9 cellular contexts compared by ENCODE assay signal in genomic region chr12:123141615-123142517, GRCh38. TPM values are rescaled to one million over a fixed set of nuclear protein-coding genes. Genes with fewer than 3 reads are reported as not detected.
DNase-seq lines count a peak whose midpoint lies in the region; ATAC-seq and TF ChIP-seq lines count a peak whose summit lies in the region.
"Had no signal": no experiment of that assay in that cellular context is flagged by ENCODE, and none has a peak within 500 bp of the region (broad histone marks: within the 10 kb centered on the region; RNA-seq: fewer than 3 reads in every experiment).

No MANE protein-coding gene starts in this region.

- peaks cover 17% of the 10 kb centered on the region for H3K4me1 Mint-ChIP-seq in activated CD8-positive, alpha-beta T cell treated with anti-CD3 and anti-CD28 coated beads, Interleukin-2, amount 10 ng/mL, durations not matched to agents 7 days and 5 days (ENCODE audit: low read depth)
- peaks cover 52% of the 10 kb centered on the region for H3K4me1 Mint-ChIP-seq in CD4-positive, alpha-beta T cell (ENCODE audit: low read depth)
- H3K4me1 Mint-ChIP-seq in activated naive CD4-positive, alpha-beta T cell treated with anti-CD3 and anti-CD28 coated beads, Interleukin-2, amount 10 ng/mL, durations not matched to agents 7 days and 5 days, result peaks cover 27% of the 10 kb centered on the region

- H2AFZ ChIP-seq in smooth muscle cell (ENCODE audit: low read depth), result no peak overlapping the region

- H3K4me3 ChIP-seq in HEK293 (ENCODE audit: low read depth, low read length) (no peak overlapping the region), WI38 (ENCODE audit: low read depth, low read length) (0 out of 2 replicates have a peak overlapping the region, but pooled peaks have one; percentile 16), smooth muscle cell (peak overlapping the region; percentile 18)

- H4K20me1 ChIP-seq in smooth muscle cell (ENCODE audit: low read depth), result peaks cover 10% of the 10 kb centered on the region

- H3K27me3 Mint-ChIP-seq in activated CD8-positive, alpha-beta T cell treated with anti-CD3 and anti-CD28 coated beads, Interleukin-2, amount 10 ng/mL, durations not matched to agents 7 days and 5 days (ENCODE audit: low read depth), result no peaks in the 10 kb centered on the region
- H3K27me3 Mint-ChIP-seq in CD4-positive, alpha-beta T cell, result no peaks in the 10 kb centered on the region
- no peaks in the 10 kb centered on the region for H3K27me3 Mint-ChIP-seq in activated naive CD4-positive, alpha-beta T cell treated with anti-CD3 and anti-CD28 coated beads, Interleukin-2, amount 10 ng/mL, durations not matched to agents 7 days and 5 days
- H3K27me3 Mint-ChIP-seq: stimulated activated naive CD8-positive, alpha-beta T cell treated with anti-CD3 and anti-CD28 coated beads, Interleukin-15, Interleukin-2, amounts not matched to agents 100 ng/mL and 50 ng/mL, for 24 hours had no signal

- POLR2A ChIA-PET in HEK293 (lab: Yijun Ruan, JAX), result no interaction called here
- POLR2A ChIA-PET in GM10248 (lab: Yijun Ruan, JAX), result interaction anchor here (1.0 kb wide), 1 partner anchor 91 kb away, joined by 3 read pairs; the partner anchor contains the start of genes MPHOSPH9 and MTRFR
- POLR2A ChIA-PET in activated CD8-positive, alpha-beta T cell treated with anti-CD3 and anti-CD28 coated beads, Interleukin-2, amount 10 ng/mL, durations not matched to agents 7 days and 5 days (lab: Charles Lee), result interaction anchor here (0.6 to 1.0 kb wide), 2 partner anchors 10 to 315 kb away, joined by 3 read pairs; no protein-coding TSS in a partner anchor
- POLR2A ChIA-PET in CD4-positive, alpha-beta T cell (lab: Charles Lee), result interaction anchor here (1.4 to 2.2 kb wide), 3 partner anchors 9 to 67 kb away, joined by 3 to 7 read pairs (median 5); partner anchors contain the start of gene PITPNM2

- no peak for ATAC-seq in activated CD8-positive, alpha-beta T cell treated with anti-CD3 and anti-CD28 coated beads, Interleukin-2, amount 10 ng/mL, durations not matched to agents 7 days and 5 days
- ATAC-seq in CD4-positive, alpha-beta T cell (ENCODE audit: poor library complexity), result no peak

- H3K27ac Mint-ChIP-seq in activated CD8-positive, alpha-beta T cell treated with anti-CD3 and anti-CD28 coated beads, Interleukin-2, amount 10 ng/mL, durations not matched to agents 7 days and 5 days, result no peak overlapping the region
- H3K27ac Mint-ChIP-seq in CD4-positive, alpha-beta T cell, result no peak overlapping the region
- no peak overlapping the region for H3K27ac Mint-ChIP-seq in activated naive CD4-positive, alpha-beta T cell treated with anti-CD3 and anti-CD28 coated beads, Interleukin-2, amount 10 ng/mL, durations not matched to agents 7 days and 5 days
- H3K27ac Mint-ChIP-seq: stimulated activated naive CD8-positive, alpha-beta T cell treated with anti-CD3 and anti-CD28 coated beads, Interleukin-15, Interleukin-2, amounts not matched to agents 100 ng/mL and 50 ng/mL, for 24 hours had no signal

- H3K9ac ChIP-seq in smooth muscle cell (ENCODE audit: low read depth), result no peak overlapping the region

- DNase-seq in hepatic stellate cell (ENCODE audit: low spot score) (peak; percentile 53), smooth muscle cell (lab: John Stamatoyannopoulos, UW; ENCODE audit: unreplicated experiment) (no peak), GM10248 (ENCODE audit: extremely low spot score) (no peak)
- no peak for DNase-seq in activated CD8-positive, alpha-beta T cell treated with anti-CD3 and anti-CD28 coated beads, Interleukin-2, amount 10 ng/mL, durations not matched to agents 7 days and 5 days
- no peak for DNase-seq in CD4-positive, alpha-beta T cell
- no peak for DNase-seq in activated naive CD4-positive, alpha-beta T cell treated with anti-CD3 and anti-CD28 coated beads, Interleukin-2, amount 10 ng/mL, durations not matched to agents 7 days and 5 days

- H3K9me3 ChIP-seq in HEK293 (ENCODE audit: control insufficient read depth, insufficient read depth, low read depth, low read length), result no peaks in the 10 kb centered on the region
- no peaks in the 10 kb centered on the region for H3K9me3 ChIP-seq in smooth muscle cell (replicated peaks; ENCODE audit: low read depth)
- H3K9me3 ChIP-seq in CD4-positive, alpha-beta T cell (ENCODE audit: control insufficient read depth, low read length), result no peaks in the 10 kb centered on the region

- no peaks in the 10 kb centered on the region for H3K9me3 Mint-ChIP-seq in activated CD8-positive, alpha-beta T cell treated with anti-CD3 and anti-CD28 coated beads, Interleukin-2, amount 10 ng/mL, durations not matched to agents 7 days and 5 days (ENCODE audit: insufficient read depth)
- H3K9me3 Mint-ChIP-seq in CD4-positive, alpha-beta T cell, result no peaks in the 10 kb centered on the region
- H3K9me3 Mint-ChIP-seq in activated naive CD4-positive, alpha-beta T cell treated with anti-CD3 and anti-CD28 coated beads, Interleukin-2, amount 10 ng/mL, durations not matched to agents 7 days and 5 days, result no peaks in the 10 kb centered on the region
- H3K9me3 Mint-ChIP-seq: stimulated activated naive CD8-positive, alpha-beta T cell treated with anti-CD3 and anti-CD28 coated beads, Interleukin-15, Interleukin-2, amounts not matched to agents 100 ng/mL and 50 ng/mL, for 24 hours had no signal

- peaks cover 43% of the 10 kb centered on the region for H3K79me2 ChIP-seq in smooth muscle cell (ENCODE audit: low read depth)

- no peaks in the 10 kb centered on the region for H3K27me3 ChIP-seq in smooth muscle cell (ENCODE audit: low read depth)
- no peaks in the 10 kb centered on the region for H3K27me3 ChIP-seq in CD4-positive, alpha-beta T cell (ENCODE audit: control insufficient read depth, insufficient read depth, low read length)

- no peak overlapping the region for H3K27ac ChIP-seq in HEK293 (ENCODE audit: extremely low read depth, low read depth, low read length)
- H3K27ac ChIP-seq in smooth muscle cell (ENCODE audit: low read depth), result peak overlapping the region; percentile 71
- no peak overlapping the region for H3K27ac ChIP-seq in CD4-positive, alpha-beta T cell (ENCODE audit: low read depth, low read length)

- no peak for TF ChIP-seq CTCF in HEK293 (tag by site-specific recombination; IDR thresholded peaks at IDR 0.05)
- no peak for TF ChIP-seq CTCF in WI38 (IDR thresholded peaks at IDR 0.05; ENCODE audit: low read depth, low read length)
- no peak for TF ChIP-seq CTCF in smooth muscle cell (IDR thresholded peaks at IDR 0.05; ENCODE audit: borderline replicate concordance, insufficient read depth, poor library complexity, severe bottlenecking)
- no peak for TF ChIP-seq CTCF in GM10248 (IDR thresholded peaks at IDR 0.05; ENCODE audit: control extremely low read depth, extremely low read depth, low read depth, missing control alignments)
- no peak for TF ChIP-seq CTCF in CD4-positive, alpha-beta T cell (IDR thresholded peaks at IDR 0.05)

- H3K4me2 ChIP-seq in smooth muscle cell, result peak overlapping the region; percentile 73

- CTCF ChIA-PET in HEK293 (lab: Yijun Ruan, JAX) (interaction anchor here (0.6 kb wide), 1 partner anchor 96 kb away, joined by 3 read pairs; no protein-coding TSS in a partner anchor), GM10248 (lab: Yijun Ruan, JAX) (interaction anchor here (1.5 kb wide), 1 partner anchor 11 kb away, joined by 4 read pairs; no protein-coding TSS in a partner anchor)
- CTCF ChIA-PET in activated CD8-positive, alpha-beta T cell treated with anti-CD3 and anti-CD28 coated beads, Interleukin-2, amount 10 ng/mL, durations not matched to agents 7 days and 5 days (lab: Charles Lee), result interaction anchor here (0.8 to 2.9 kb wide), 3 partner anchors 21 to 98 kb away, joined by 3 to 10 read pairs (median 3); no protein-coding TSS in a partner anchor
- CTCF ChIA-PET in CD4-positive, alpha-beta T cell (lab: Charles Lee), result no interaction called here
- CTCF ChIA-PET in activated naive CD4-positive, alpha-beta T cell treated with anti-CD3 and anti-CD28 coated beads, Interleukin-2, amount 10 ng/mL, durations not matched to agents 7 days and 5 days (lab: Charles Lee), result no interaction called here

- H3K4me1 ChIP-seq in HEK293 (ENCODE audit: control insufficient read depth, insufficient read depth, low read length), result peaks cover 12% of the 10 kb centered on the region
- H3K4me1 ChIP-seq in smooth muscle cell (ENCODE audit: low read depth), result peaks cover 27% of the 10 kb centered on the region

- peaks cover 18% of the 10 kb centered on the region for H3F3A ChIP-seq in smooth muscle cell (ENCODE audit: low read depth)

- peaks cover 1% of the 10 kb centered on the region for H3K36me3 Mint-ChIP-seq in activated CD8-positive, alpha-beta T cell treated with anti-CD3 and anti-CD28 coated beads, Interleukin-2, amount 10 ng/mL, durations not matched to agents 7 days and 5 days (ENCODE audit: low read depth)
- no peaks in the 10 kb centered on the region for H3K36me3 Mint-ChIP-seq in CD4-positive, alpha-beta T cell (ENCODE audit: low read depth)
- H3K36me3 Mint-ChIP-seq in activated naive CD4-positive, alpha-beta T cell treated with anti-CD3 and anti-CD28 coated beads, Interleukin-2, amount 10 ng/mL, durations not matched to agents 7 days and 5 days, result peaks cover 9% of the 10 kb centered on the region

- H3K36me3 ChIP-seq in HEK293 (ENCODE audit: control insufficient read depth in 2 of 2, insufficient read depth in 1 of 2, low read length in 2 of 2) (no peaks in the 10 kb centered on the region), smooth muscle cell (ENCODE audit: low read depth) (no peaks in the 10 kb centered on the region)

- 31% methylated on average over 15 of the region's 15 CpGs for WGBS in smooth muscle cell (ENCODE audit: low lambda C conversion rate)

- intact Hi-C loops in CD4-positive, alpha-beta T cell (cut with DNase I, micrococcal nuclease), result no loop called here

- H3K4me3 Mint-ChIP-seq in activated CD8-positive, alpha-beta T cell treated with anti-CD3 and anti-CD28 coated beads, Interleukin-2, amount 10 ng/mL, durations not matched to agents 7 days and 5 days, result no peak overlapping the region
- H3K4me3 Mint-ChIP-seq in CD4-positive, alpha-beta T cell, result no peak overlapping the region
- H3K4me3 Mint-ChIP-seq in activated naive CD4-positive, alpha-beta T cell treated with anti-CD3 and anti-CD28 coated beads, Interleukin-2, amount 10 ng/mL, durations not matched to agents 7 days and 5 days, result no peak overlapping the region
- H3K4me3 Mint-ChIP-seq: stimulated activated naive CD8-positive, alpha-beta T cell treated with anti-CD3 and anti-CD28 coated beads, Interleukin-15, Interleukin-2, amounts not matched to agents 100 ng/mL and 50 ng/mL, for 24 hours had no signal

RNA-seq across cellular contexts. Expression of gene PITPNM2, which starts 9.0 kb away (rescaled TPM):
- 1.3 TPM in 2 replicates for total RNA-seq in smooth muscle cell
- 1.7 and 2.0 TPM in 2 replicates for polyA plus RNA-seq in smooth muscle cell
- total RNA-seq in activated CD8-positive, alpha-beta T cell treated with anti-CD3 and anti-CD28 coated beads, Interleukin-2, amount 10 ng/mL, durations not matched to agents 7 days and 5 days, result 10 to 100 TPM; 17.7 to 18.3 TPM
- 10 to 100 TPM; 37.3 to 38.3 TPM for total RNA-seq in CD4-positive, alpha-beta T cell

Comparison
In these comparisons a context has a peak if more than half of its experiments do, and no peak if none do; other contexts are left out.
1. CTCF ChIA-PET loops: an anchor here in HEK293 (0.6 kb wide), GM10248 (1.5 kb wide) and activated CD8-positive, alpha-beta T cell treated with anti-CD3 and anti-CD28 coated beads, Interleukin-2, amount 10 ng/mL, durations not matched to agents 7 days and 5 days (0.8 to 2.9 kb wide); none called in CD4-positive, alpha-beta T cell and activated naive CD4-positive, alpha-beta T cell treated with anti-CD3 and anti-CD28 coated beads, Interleukin-2, amount 10 ng/mL, durations not matched to agents 7 days and 5 days.